ENCODE assay signal across 10 cellular contexts in genomic region chr20:21705466-21706344, GRCh38. TPM values are rescaled to one million over a fixed set of nuclear protein-coding genes. Genes with fewer than 3 reads are reported as not detected.
DNase-seq lines count a peak whose midpoint lies in the region; ATAC-seq and TF ChIP-seq lines count a peak whose summit lies in the region.
"Had no signal": no experiment of that assay in that cellular context is flagged by ENCODE, and none has a peak within 500 bp of the region (broad histone marks: within the 10 kb centered on the region; RNA-seq: fewer than 3 reads in every experiment).

Gene PAX1, plus strand, starts transcription at chr20:21705664. Its CDS starts 49 bp downstream, at chr20:21705713.

- H3K4me2 ChIP-seq in parathyroid adenoma (ENCODE audit: low read length), result peak within 1 kb of the TSS; percentile 88

- peaks cover 69 to 97% of the 10 kb centered on the region in 2 donors for H3K27me3 Mint-ChIP-seq in effector memory CD8-positive, alpha-beta T cell

- H3K27ac Mint-ChIP-seq in effector memory CD8-positive, alpha-beta T cell, result no peak within 1 kb of the TSS

- H3K36me3 Mint-ChIP-seq in effector memory CD8-positive, alpha-beta T cell (ENCODE audit: insufficient read depth), result no peaks in the 10 kb centered on the region

- ATAC-seq in GM19455 (IDR thresholded peaks at IDR 0.05; ENCODE audit: unreplicated experiment), result no peak
- ATAC-seq in effector memory CD8-positive, alpha-beta T cell (replicated peaks), result no peak

- H2AFZ ChIP-seq in parathyroid adenoma, result no peak within 1 kb of the TSS

- no peak for TF ChIP-seq POLR2A in esophagus squamous epithelium (IDR thresholded peaks at IDR 0.05)

- H3K27me3 ChIP-seq in esophagus squamous epithelium (peaks cover 7 to 100% (median 28%) of the 10 kb centered on the region in 4 donors), parathyroid adenoma (ENCODE audit: control insufficient read depth, insufficient read depth, low read length) (no peaks in the 10 kb centered on the region)

- intact Hi-C loops in esophagus squamous epithelium (cut with DNase I), result no loop called here

- 6 to 23% methylated on average over 8 to 24 of the region's 80 CpGs for WGBS in esophagus squamous epithelium, 2 donors

- H3K4me1 Mint-ChIP-seq in effector memory CD8-positive, alpha-beta T cell (ENCODE audit: low read depth in 2 of 2), result peaks cover 0 to 2% of the 10 kb centered on the region in 2 donors

- peak within 1 kb of the TSS; percentile 49 for H3K4me3 ChIP-seq in LNCaP clone FGC (ENCODE audit: low read depth, low read length)
- H3K4me3 ChIP-seq in esophagus squamous epithelium, result peak within 1 kb of the TSS in 3 of 4 donors; percentile 32 to 53 (median 35)
- peak within 1 kb of the TSS; percentile 98 for H3K4me3 ChIP-seq in parathyroid adenoma (ENCODE audit: low read depth, low read length)

- H3K4me1 ChIP-seq in esophagus squamous epithelium, result peaks cover 5 to 34% (median 7%) of the 10 kb centered on the region in 3 donors
- peaks cover 3% of the 10 kb centered on the region for H3K4me1 ChIP-seq in parathyroid adenoma

- no peaks in the 10 kb centered on the region for H3K36me3 ChIP-seq in esophagus squamous epithelium
- H3K36me3 ChIP-seq in parathyroid adenoma (ENCODE audit: control insufficient read depth, insufficient read depth, low read length), result peaks cover 27% of the 10 kb centered on the region
- H3K36me3 ChIP-seq: thyroid gland had no signal

- peak; percentile 24 for DNase-seq in GM10266 (ENCODE audit: extremely low spot score)
- DNase-seq in LNCaP clone FGC (ENCODE audit: low read depth), result no peak
- no peak for DNase-seq in esophagus squamous epithelium (lab: John Stamatoyannopoulos, UW)
- DNase-seq in DMS79 (lab: John Stamatoyannopoulos, UW), result no peak
- no peak for DNase-seq in hepatic stellate cell (ENCODE audit: low spot score)
- DNase-seq in effector memory CD8-positive, alpha-beta T cell, result no peak
- DNase-seq: NCI-H510A treated with DMSO at 0.1 percent for 48 hours had no signal

- no peak within 1 kb of the TSS for H3K4me3 Mint-ChIP-seq in effector memory CD8-positive, alpha-beta T cell

- H3K27ac ChIP-seq in esophagus squamous epithelium, result no peak within 1 kb of the TSS
- H3K27ac ChIP-seq in parathyroid adenoma, result peak within 1 kb of the TSS; percentile 100
- H3K27ac ChIP-seq: thyroid gland had no signal

- H3K9me3 ChIP-seq in esophagus squamous epithelium, result no peaks in the 10 kb centered on the region
- no peaks in the 10 kb centered on the region for H3K9me3 ChIP-seq in parathyroid adenoma (ENCODE audit: control insufficient read depth, low read length)
- H3K9me3 ChIP-seq: thyroid gland had no signal

- peak within 1 kb of the TSS; percentile 99 for H3K9ac ChIP-seq in parathyroid adenoma

- H3K9me3 Mint-ChIP-seq in effector memory CD8-positive, alpha-beta T cell, result no peaks in the 10 kb centered on the region

- peaks cover 89% of the 10 kb centered on the region for H3K79me2 ChIP-seq in parathyroid adenoma

- TF ChIP-seq CTCF in GM10266 (IDR thresholded peaks at IDR 0.05; ENCODE audit: control insufficient read depth, insufficient read depth, low read depth, missing control alignments) (no peak), LNCaP clone FGC (IDR thresholded peaks at IDR 0.05; ENCODE audit: control insufficient read depth, extremely low read depth, insufficient read depth) (peak; percentile 62), esophagus squamous epithelium (IDR thresholded peaks at IDR 0.05) (no peak), parathyroid adenoma (IDR thresholded peaks at IDR 0.05) (no peak)

RNA-seq across cellular contexts. Expression of gene PAX1, which starts in this region (rescaled TPM):
- total RNA-seq in esophagus squamous epithelium, result 1 to 10 TPM in 1 of 4 donors, under 1 TPM in 1, not detected in 2; 0.19 to 2.0 TPM

Comparison
In these comparisons a context has a peak if more than half of its experiments do, and no peak if none do; other contexts are left out.
1. H3K4me3 ChIP-seq: peak in every context shown above with its lines; median percentile 98 in parathyroid adenoma; 49 in LNCaP clone FGC; 35 in esophagus squamous epithelium.